8 cellular contexts compared by ENCODE assay signal in genomic region chr2:230007931-230008707, GRCh38.
DNase-seq lines count a peak whose midpoint lies in the region; ATAC-seq and TF ChIP-seq lines count a peak whose summit lies in the region.

No MANE protein-coding gene starts in this region.

- H3K4me1 ChIP-seq in endodermal cell (ENCODE audit: control insufficient read depth, insufficient read depth, low read length): no peaks in the 10 kb centered on the region

- H3K36me3 ChIP-seq in endodermal cell (ENCODE audit: control insufficient read depth, insufficient read depth, low read length): no peaks in the 10 kb centered on the region

- H3K4me1 Mint-ChIP-seq in endodermal cell: peaks cover 4% of the 10 kb centered on the region

- DNase-seq in DMS79 treated with DMSO at 0.1 percent for 48 hours (lab: John Stamatoyannopoulos, UW) (peak; percentile 44), NOMO-1 treated with DMSO at 0.1 percent for 48 hours (lab: John Stamatoyannopoulos, UW; ENCODE audit: unreplicated experiment) (peak; percentile 74), endodermal cell (peak; percentile 94), mesenteric fat pad (ENCODE audit: low spot score) (peak; percentile 91)
- peak; percentile 62 to 64 for DNase-seq in activated CD8-positive, alpha-beta memory T cell treated with anti-CD3 and anti-CD28 coated beads for 4 hours (ENCODE audit: low read depth in 2 of 2)
- DNase-seq in stimulated activated CD8-positive, alpha-beta memory T cell treated with anti-CD3 and anti-CD28 coated beads, Interleukin-15, amount 100 ng/mL, for 4 hours (ENCODE audit: low read depth in 2 of 2): peak; percentile 31 to 66

- H3K4me3 ChIP-seq in endodermal cell (ENCODE audit: low read length): no peak overlapping the region

- H3K9me3 Mint-ChIP-seq in endodermal cell: no peaks in the 10 kb centered on the region

- 69 to 93% methylated on average over 3 to 10 of the region's 12 CpGs for WGBS in endodermal cell (ENCODE audit: insufficient coverage in 1 of 2, insufficient read length in 1 of 2), 2 experiments

- H3K4me3 Mint-ChIP-seq in endodermal cell: no peak overlapping the region

- peak; percentile 93 for TF ChIP-seq CTCF in endodermal cell (conservative IDR thresholded peaks at IDR 0.05)

- no peaks in the 10 kb centered on the region for H3K27me3 ChIP-seq in endodermal cell (ENCODE audit: control insufficient read depth, insufficient read depth, low read length, poor library complexity, severe bottlenecking)

- H3K27ac Mint-ChIP-seq in endodermal cell: no peak overlapping the region

- peaks cover 10% of the 10 kb centered on the region for H3K36me3 Mint-ChIP-seq in endodermal cell (ENCODE audit: low read depth)

- no peak overlapping the region for H3K9ac ChIP-seq in endodermal cell (ENCODE audit: extremely low read depth, low read length, poor library complexity, severe bottlenecking)

- H3K27me3 Mint-ChIP-seq in endodermal cell (ENCODE audit: insufficient read depth): no peaks in the 10 kb centered on the region

- ATAC-seq in HG03460 (IDR thresholded peaks at IDR 0.05; ENCODE audit: unreplicated experiment) (peak; percentile 59), GM18873 (IDR thresholded peaks at IDR 0.05; ENCODE audit: low FRiP score, unreplicated experiment) (no peak)

- no peak overlapping the region for H3K27ac ChIP-seq in endodermal cell (ENCODE audit: low read depth, low read length)

- no peaks in the 10 kb centered on the region for H3K9me3 ChIP-seq in endodermal cell (ENCODE audit: control insufficient read depth, low read length)

Comparison
In these comparisons a context has a peak if more than half of its experiments do, and no peak if none do; other contexts are left out.
1. DNase-seq: peak in every context shown above with its lines; median percentile 94 in endodermal cell; 91 in mesenteric fat pad; 74 in NOMO-1 treated with DMSO at 0.1 percent for 48 hours; 63 in activated CD8-positive, alpha-beta memory T cell treated with anti-CD3 and anti-CD28 coated beads for 4 hours; 48 in stimulated activated CD8-positive, alpha-beta memory T cell treated with anti-CD3 and anti-CD28 coated beads, Interleukin-15, amount 100 ng/mL, for 4 hours; 44 in DMS79 treated with DMSO at 0.1 percent for 48 hours.